In the genomic region with DNA sequence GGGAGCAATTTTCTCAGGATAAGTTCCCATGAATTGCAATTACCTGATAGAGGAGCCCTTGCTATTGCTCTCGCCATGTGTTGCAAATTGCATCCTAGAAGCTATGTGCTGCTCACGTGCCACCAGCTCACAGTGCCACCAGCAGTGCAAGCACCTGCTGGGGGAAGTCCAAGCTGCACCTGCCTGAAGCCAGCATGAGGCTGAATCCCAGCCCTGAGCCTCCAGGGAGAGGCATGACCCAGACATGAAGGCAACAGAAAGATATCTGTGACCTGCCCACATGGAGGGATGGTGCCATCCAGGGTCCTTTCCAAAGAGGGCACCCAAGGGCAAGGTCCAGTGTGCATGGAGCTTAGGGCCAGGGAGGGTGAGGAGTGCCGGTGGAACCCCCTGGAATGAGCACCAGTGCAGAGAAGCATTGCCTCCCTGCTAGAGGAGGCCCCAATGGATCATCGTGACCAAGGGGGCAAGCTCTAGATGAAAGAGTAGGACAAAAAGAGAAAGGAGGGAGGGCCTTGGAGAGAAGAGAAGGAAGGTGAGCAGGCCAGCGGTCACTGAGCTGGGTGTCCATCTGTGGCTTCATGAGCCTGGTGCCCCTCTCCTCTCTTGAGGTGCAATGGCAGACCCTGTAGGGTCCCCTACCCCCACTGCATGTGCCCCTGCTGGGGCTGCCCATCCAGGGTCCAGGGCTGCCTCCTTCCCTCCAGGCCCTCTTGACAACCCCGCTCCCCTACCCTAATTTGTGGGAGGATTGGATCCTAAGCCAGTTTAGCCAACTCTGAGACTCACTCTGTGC, we compare ENCODE assay signal across 24 cellular contexts.
A peak's percentile ranks its signal among the peaks of the same experiment; 100 is the strongest.
DNase-seq lines count a peak whose midpoint lies in the region; ATAC-seq and TF ChIP-seq lines count a peak whose summit lies in the region.
"Had no signal": no experiment of that assay in that cellular context is flagged by ENCODE, and none has a peak within 500 bp of the region (broad histone marks: within the 10 kb centered on the region; RNA-seq: fewer than 3 reads in every experiment).

No MANE protein-coding gene starts in this region.

- POLR2A ChIA-PET in activated CD4-positive, alpha-beta T cell treated with anti-CD3 and anti-CD28 coated beads, Interleukin-2, amount 10 ng/mL, durations not matched to agents 7 days and 5 days (lab: Charles Lee): no interaction called here
- POLR2A ChIA-PET in naive thymus-derived CD4-positive, alpha-beta T cell (lab: Charles Lee): no interaction called here
- POLR2A ChIA-PET in GM10248 (lab: Yijun Ruan, JAX): no interaction called here

- no peaks in the 10 kb centered on the region for H3K36me3 Mint-ChIP-seq in activated CD4-positive, alpha-beta T cell treated with anti-CD3 and anti-CD28 coated beads, Interleukin-2, amount 10 ng/mL, durations not matched to agents 7 days and 5 days (ENCODE audit: low read depth)
- H3K36me3 Mint-ChIP-seq in naive thymus-derived CD4-positive, alpha-beta T cell: peaks cover 0 to 3% (median 0%) of the 10 kb centered on the region in 5 donors
- H3K36me3 Mint-ChIP-seq: activated naive CD8-positive, alpha-beta T cell had no signal

- DNase-seq in H7: peak; percentile 35
- peak; percentile 76 for DNase-seq in NCI-H510A treated with DMSO at 0.1 percent for 48 hours (lab: John Stamatoyannopoulos, UW)
- DNase-seq in activated CD4-positive, alpha-beta T cell treated with anti-CD3 and anti-CD28 coated beads, Interleukin-2, amount 10 ng/mL, durations not matched to agents 7 days and 5 days: no peak
- no peak for DNase-seq in naive thymus-derived CD4-positive, alpha-beta T cell
- no peak for DNase-seq in GM10248 (ENCODE audit: extremely low spot score)
- no peak for DNase-seq in DMS53 (lab: John Stamatoyannopoulos, UW)
- DNase-seq: aorta; caudate nucleus; GDM1; GM23248; NCI-H1105 treated with DMSO at 0.1 percent for 48 hours; NCI-H2227 treated with DMSO at 0.1 percent for 48 hours; stimulated activated naive CD8-positive, alpha-beta T cell treated with anti-CD3 and anti-CD28 coated beads, Interleukin-15, amount 100 ng/mL, for 72 hours had no signal

- no peak overlapping the region for H3K27ac ChIP-seq in BLaER1
- H3K27ac ChIP-seq in VCaP: peak overlapping the region; percentile 83
- H3K27ac ChIP-seq in naive thymus-derived CD4-positive, alpha-beta T cell (ENCODE audit: low read depth, low read length): no peak overlapping the region
- H3K27ac ChIP-seq: dorsolateral prefrontal cortex, GM23248, lower lobe of right lung, tibial artery had no signal

- no peaks in the 10 kb centered on the region for H3K4me1 Mint-ChIP-seq in activated CD4-positive, alpha-beta T cell treated with anti-CD3 and anti-CD28 coated beads, Interleukin-2, amount 10 ng/mL, durations not matched to agents 7 days and 5 days
- H3K4me1 Mint-ChIP-seq in naive thymus-derived CD4-positive, alpha-beta T cell: peaks cover 0 to 15% (median 0%) of the 10 kb centered on the region in 7 donors
- H3K4me1 Mint-ChIP-seq: stimulated activated naive CD8-positive, alpha-beta T cell treated with anti-CD3 and anti-CD28 coated beads, Interleukin-15, amount 100 ng/mL, for 72 hours had no signal

- H3K27ac Mint-ChIP-seq in activated CD4-positive, alpha-beta T cell treated with anti-CD3 and anti-CD28 coated beads, Interleukin-2, amount 10 ng/mL, durations not matched to agents 7 days and 5 days: no peak overlapping the region
- no peak overlapping the region for H3K27ac Mint-ChIP-seq in naive thymus-derived CD4-positive, alpha-beta T cell
- H3K27ac Mint-ChIP-seq: activated T-helper 2 cell treated with anti-CD3 and anti-CD28 coated beads, Interferon-gamma antibody, Interleukin-2, Interleukin-4, amounts not matched to agents 10 μg/mL and 5 μg/mL and 100 μg/mL, durations not matched to agents 14 hours and 24 hours and 36 hours; CD4-positive, alpha-beta T cell; stimulated activated naive CD8-positive, alpha-beta T cell treated with anti-CD3 and anti-CD28 coated beads, Interleukin-15, amount 100 ng/mL, for 72 hours; T-helper 2 cell treated with Interferon-gamma antibody and Interleukin-4, amounts not matched to agents 5 μg/mL and 100 μg/mL, for 36 hours had no signal

- no peak overlapping the region for H3K4me3 Mint-ChIP-seq in activated CD4-positive, alpha-beta T cell treated with anti-CD3 and anti-CD28 coated beads, Interleukin-2, amount 10 ng/mL, durations not matched to agents 7 days and 5 days
- no peak overlapping the region for H3K4me3 Mint-ChIP-seq in naive thymus-derived CD4-positive, alpha-beta T cell
- H3K4me3 Mint-ChIP-seq: activated naive CD8-positive, alpha-beta T cell; CD4-positive, alpha-beta T cell; stimulated activated naive CD8-positive, alpha-beta T cell treated with anti-CD3 and anti-CD28 coated beads, Interleukin-15, amount 100 ng/mL, for 72 hours; T-helper 2 cell treated with Interferon-gamma antibody and Interleukin-4, amounts not matched to agents 5 μg/mL and 100 μg/mL, for 36 hours had no signal

- H3K27me3 ChIP-seq in BLaER1 (no peaks in the 10 kb centered on the region), H7 (ENCODE audit: control insufficient read depth, insufficient read depth, low read length) (no peaks in the 10 kb centered on the region)
- H3K27me3 ChIP-seq in naive thymus-derived CD4-positive, alpha-beta T cell (ENCODE audit: control insufficient read depth in 2 of 2, insufficient read depth in 2 of 2, low read length in 2 of 2): no peaks in the 10 kb centered on the region

- no peak overlapping the region for H3K9ac ChIP-seq in BLaER1
- H3K9ac ChIP-seq: GM23248 had no signal

- H3K4me3 ChIP-seq in BLaER1 (no peak overlapping the region), H7 (ENCODE audit: insufficient read depth, low read depth, low read length) (no peak overlapping the region)
- no peak overlapping the region for H3K4me3 ChIP-seq in naive thymus-derived CD4-positive, alpha-beta T cell (ENCODE audit: low read length)
- H3K4me3 ChIP-seq: dorsolateral prefrontal cortex, GM23248, K562, lower lobe of right lung, tibial artery had no signal

- intact Hi-C loops in naive thymus-derived CD4-positive, alpha-beta T cell (cut with micrococcal nuclease): no loop called here

- H4K20me1 ChIP-seq in BLaER1: no peaks in the 10 kb centered on the region

- H3K36me3 ChIP-seq in BLaER1 (no peaks in the 10 kb centered on the region), H7 (replicated peaks; ENCODE audit: control insufficient read depth, insufficient read depth, low read length) (no peaks in the 10 kb centered on the region)
- no peaks in the 10 kb centered on the region for H3K36me3 ChIP-seq in naive thymus-derived CD4-positive, alpha-beta T cell (ENCODE audit: control insufficient read depth in 2 of 3, insufficient read depth in 3 of 3, low read length in 3 of 3)
- H3K36me3 ChIP-seq: lower lobe of right lung, tibial artery had no signal

- TF ChIP-seq CTCF in VCaP (conservative IDR thresholded peaks at IDR 0.05) (no peak), GM10248 (IDR thresholded peaks at IDR 0.05; ENCODE audit: control extremely low read depth, extremely low read depth, low read depth, missing control alignments) (no peak)

- peaks cover 52% of the 10 kb centered on the region for H3K4me1 ChIP-seq in BLaER1
- H3K4me1 ChIP-seq in naive thymus-derived CD4-positive, alpha-beta T cell (ENCODE audit: control insufficient read depth in 2 of 2, insufficient read depth in 2 of 2, low read length in 2 of 2): no peaks in the 10 kb centered on the region
- H3K4me1 ChIP-seq: tibial artery had no signal

- H3K9me3 ChIP-seq in BLaER1: no peaks in the 10 kb centered on the region
- H3K9me3 ChIP-seq in naive thymus-derived CD4-positive, alpha-beta T cell (ENCODE audit: control insufficient read depth in 2 of 3, low read length in 3 of 3): no peaks in the 10 kb centered on the region
- H3K9me3 ChIP-seq: lower lobe of right lung, tibial artery had no signal

- CTCF ChIA-PET in activated CD4-positive, alpha-beta T cell treated with anti-CD3 and anti-CD28 coated beads, Interleukin-2, amount 10 ng/mL, durations not matched to agents 7 days and 5 days (lab: Charles Lee): no interaction called here
- CTCF ChIA-PET in naive thymus-derived CD4-positive, alpha-beta T cell (lab: Charles Lee): no interaction called here
- CTCF ChIA-PET in GM10248 (lab: Yijun Ruan, JAX): interaction anchor here (1.0 kb wide), 1 partner anchor 18 kb away, joined by 3 read pairs; no protein-coding TSS in a partner anchor

- H3K9me3 Mint-ChIP-seq in activated CD4-positive, alpha-beta T cell treated with anti-CD3 and anti-CD28 coated beads, Interleukin-2, amount 10 ng/mL, durations not matched to agents 7 days and 5 days: no peaks in the 10 kb centered on the region
- H3K9me3 Mint-ChIP-seq in naive thymus-derived CD4-positive, alpha-beta T cell: peaks cover 0 to 5% (median 2%) of the 10 kb centered on the region in 11 donors
- H3K9me3 Mint-ChIP-seq: activated T-helper 2 cell treated with anti-CD3 and anti-CD28 coated beads, Interferon-gamma antibody, Interleukin-2, Interleukin-4, amounts not matched to agents 10 μg/mL and 5 μg/mL and 100 μg/mL, durations not matched to agents 14 hours and 24 hours and 36 hours; CD4-positive, alpha-beta T cell; stimulated activated naive CD8-positive, alpha-beta T cell treated with anti-CD3 and anti-CD28 coated beads, Interleukin-15, amount 100 ng/mL, for 72 hours; T-helper 2 cell treated with Interferon-gamma antibody and Interleukin-4, amounts not matched to agents 5 μg/mL and 100 μg/mL, for 36 hours had no signal

- H3K27me3 Mint-ChIP-seq in activated CD4-positive, alpha-beta T cell treated with anti-CD3 and anti-CD28 coated beads, Interleukin-2, amount 10 ng/mL, durations not matched to agents 7 days and 5 days: peaks cover 2% of the 10 kb centered on the region
- H3K27me3 Mint-ChIP-seq in naive thymus-derived CD4-positive, alpha-beta T cell: peaks cover 2 to 17% (median 7%) of the 10 kb centered on the region in 5 donors

- H3K4me2 ChIP-seq in BLaER1: peak overlapping the region; percentile 73

- ATAC-seq in naive thymus-derived CD4-positive, alpha-beta T cell: no peak
- ATAC-seq: K562; lower lobe of right lung; Panc1; stimulated activated naive CD8-positive, alpha-beta T cell treated with anti-CD3 and anti-CD28 coated beads, Interleukin-15, amount 100 ng/mL, for 72 hours had no signal

Comparison
In these comparisons a context has a peak if more than half of its experiments do, and no peak if none do; other contexts are left out.
1. DNase-seq: peak in H7 (single experiment) and NCI-H510A treated with DMSO at 0.1 percent for 48 hours (single experiment); none in activated CD4-positive, alpha-beta T cell treated with anti-CD3 and anti-CD28 coated beads, Interleukin-2, amount 10 ng/mL, durations not matched to agents 7 days and 5 days (single experiment), naive thymus-derived CD4-positive, alpha-beta T cell (0 of 9), GM10248 (single experiment) and DMS53 (single experiment).